8 cellular contexts compared by ENCODE assay signal in genomic region chr19:47601180-47601904, GRCh38. TPM values are rescaled to one million over a fixed set of nuclear protein-coding genes. Genes with fewer than 3 reads are reported as not detected.
DNase-seq lines count a peak whose midpoint lies in the region; ATAC-seq and TF ChIP-seq lines count a peak whose summit lies in the region.

No MANE protein-coding gene starts in this region.

- H3K27ac ChIP-seq in muscle layer of duodenum (ENCODE audit: low read length) (peak overlapping the region; percentile 78), WERI-Rb-1 (no peak overlapping the region; the same call in 1 of the 2 replicates)

- H3K9me3 ChIP-seq in muscle layer of duodenum (ENCODE audit: control insufficient read depth in 1 of 2, low read length in 2 of 2) (no peaks in the 10 kb centered on the region), WERI-Rb-1 (ENCODE audit: severe bottlenecking) (peaks cover 3% of the 10 kb centered on the region)

- DNase-seq in AG04449 (ENCODE audit: low read depth, low spot score) (no peak), choroid plexus epithelial cell (ENCODE audit: low read depth) (no peak), NCI-H748 treated with DMSO at 0.1 percent for 48 hours (lab: John Stamatoyannopoulos, UW) (no peak), NCI-H2107 (lab: John Stamatoyannopoulos, UW) (no peak), WERI-Rb-1 (no peak)
- DNase-seq in Jurkat, Clone E6-1 (ENCODE audit: low read depth, low spot score): no peak

- ATAC-seq in GM21576 (IDR thresholded peaks at IDR 0.05; ENCODE audit: unreplicated experiment): no peak

- no peak for TF ChIP-seq CTCF in AG04449 (IDR thresholded peaks at IDR 0.05; ENCODE audit: insufficient read depth, low read length, missing control alignments)
- TF ChIP-seq CTCF in choroid plexus epithelial cell (conservative IDR thresholded peaks at IDR 0.05; ENCODE audit: low read depth, low read length): no peak
- no peak for TF ChIP-seq CTCF in WERI-Rb-1 (IDR thresholded peaks at IDR 0.05; ENCODE audit: low read depth, low read length)

- CTCF ChIA-PET in AG04449 (lab: Yijun Ruan, JAX): interaction anchor here (1.4 kb wide), 1 partner anchor 9 kb away, joined by 5 read pairs; no protein-coding TSS in a partner anchor

- POLR2A ChIA-PET in AG04449 (lab: Yijun Ruan, JAX): interaction anchor here (1.5 kb wide), 1 partner anchor 9 kb away, joined by 9 read pairs; no protein-coding TSS in a partner anchor

- H3K36me3 ChIP-seq in muscle layer of duodenum (ENCODE audit: control insufficient read depth in 1 of 2, insufficient read depth in 2 of 2, low read length in 2 of 2) (no peaks in the 10 kb centered on the region), WERI-Rb-1 (no peaks in the 10 kb centered on the region)

- H3K27me3 ChIP-seq in muscle layer of duodenum (ENCODE audit: low read depth, low read length): no peaks in the 10 kb centered on the region
- H3K27me3 ChIP-seq in WERI-Rb-1 (ENCODE audit: insufficient read depth, low read depth, severe bottlenecking): no peaks in the 10 kb centered on the region

- H3K4me3 ChIP-seq in AG04449 (ENCODE audit: low read depth, low read length) (peak overlapping the region; percentile 61; the same call in 1 of the 2 replicates), choroid plexus epithelial cell (ENCODE audit: low read depth, low read length) (peak overlapping the region; percentile 66), muscle layer of duodenum (ENCODE audit: low read depth in 1 of 2, low read length in 2 of 2) (peak overlapping the region; percentile 67 to 70), WERI-Rb-1 (ENCODE audit: low read depth, low read length) (no peak overlapping the region)
- H3K4me3 ChIP-seq in Jurkat, Clone E6-1 (ENCODE audit: low read length): peak overlapping the region; percentile 65

- H3K4me1 ChIP-seq in muscle layer of duodenum (ENCODE audit: control insufficient read depth in 1 of 2, insufficient read depth in 2 of 2, low read length in 2 of 2): peaks cover 0 to 4% of the 10 kb centered on the region in 2 donors

RNA-seq across cellular contexts. Expression of gene BICRA, which starts 7.6 kb away (rescaled TPM):
- polyA plus RNA-seq in Jurkat, Clone E6-1 (2012; ENCODE audit: insufficient read depth, insufficient read length): 8.0 TPM

RNA-seq across cellular contexts. Expression of gene ZNF541, which starts 28.4 kb away (rescaled TPM):
- not detected for polyA plus RNA-seq in Jurkat, Clone E6-1 (2012; ENCODE audit: insufficient read depth, insufficient read length)
